In genomic region chr4:52425751-52426326, GRCh38 we compare ENCODE assay signal across 21 cellular contexts.
"Had no signal": no experiment of that assay in that cellular context is flagged by ENCODE, and none has a peak within 500 bp of the region (broad histone marks: within the 10 kb centered on the region; RNA-seq: fewer than 3 reads in every experiment).

No MANE protein-coding gene starts in this region.

- H3K4me3 ChIP-seq: adrenal gland, colonic mucosa, hepatocyte, lung, neural progenitor cell, pancreas, tibial nerve, uterus had no signal

- DNase-seq: activated CD4-positive, alpha-beta memory T cell treated with anti-CD3 and anti-CD28 coated beads for 36 hours; activated CD4-positive, alpha-beta T cell treated with anti-CD3 and anti-CD28 coated beads for 1 hour; activated CD8-positive, alpha-beta memory T cell treated with anti-CD3 and anti-CD28 coated beads, Interleukin-2, amount 10 ng/mL, durations not matched to agents 7 days and 5 days; activated effector memory CD4-positive, alpha-beta T cell treated with Interleukin-2 at 50 U/mL for 16 hours; activated naive CD4-positive, alpha-beta T cell treated with anti-CD3 and anti-CD28 coated beads, Interleukin-2, amount 50 U/mL, for 16 hours; activated T-cell treated with anti-CD3 and anti-CD28 coated beads, Interleukin-2, amount 50 U/mL, for 1 hour; adrenal gland; caudate nucleus; colonic mucosa; islet precursor cell; midbrain; stimulated activated CD4-positive, alpha-beta T cell treated with anti-CD3 and anti-CD28 coated beads, Interleukin-12 subunit alpha, Interleukin-12 subunit beta, amount 100 ng/mL, for 4 hours; stimulated activated CD4-positive, alpha-beta T cell treated with anti-CD3 and anti-CD28 coated beads, Interleukin-2, amount 100 ng/mL, for 24 hours; stimulated activated naive B cell treated with anti-CD40 and anti-IgM and Interleukin-4, amounts not matched to agents 10 μg/mL and 1 μg/mL and 100 μg/mL, for 72 hours; uterus had no signal

- H3K27ac ChIP-seq: adrenal gland, colonic mucosa, hepatocyte, neural progenitor cell, pancreas, tibial nerve, uterus, VCaP had no signal

- H3K36me3 ChIP-seq: adrenal gland, colonic mucosa, neural progenitor cell, pancreas, tibial nerve, uterus had no signal

- H3K27me3 ChIP-seq: adrenal gland, colonic mucosa, hepatocyte, neural progenitor cell, pancreas, tibial nerve, uterus had no signal
